Comparison of ENCODE assay signal across 1 cellular context in the genomic region with DNA sequence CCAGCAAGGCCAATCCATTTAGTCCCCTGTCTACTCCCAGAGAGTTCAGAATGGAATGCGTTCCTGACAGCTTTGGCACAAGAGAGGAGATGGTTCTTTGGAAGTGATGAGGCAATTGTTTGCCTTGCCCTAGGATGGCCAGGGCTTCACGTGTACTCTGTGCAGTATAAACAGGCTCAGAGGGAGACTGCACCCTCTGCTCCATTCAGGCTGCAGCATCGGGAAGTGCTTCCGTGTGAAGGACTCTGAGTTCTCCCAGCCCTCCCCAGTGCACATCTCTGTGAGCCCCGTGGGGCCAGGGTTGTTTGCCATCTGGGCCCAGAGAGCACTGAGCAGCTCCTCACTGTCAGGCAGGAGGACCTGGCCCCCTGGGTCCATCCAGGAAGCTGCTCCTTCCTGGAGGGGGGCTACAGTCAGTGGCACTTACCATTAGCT.
TF ChIP-seq lines count a peak whose summit lies in the region.

No MANE protein-coding gene starts in this region.

TF ChIP-seq in H1, 55 proteins besides CTCF, POLR2A, EP300 and RAD21:
- TF ChIP-seq TBP (IDR thresholded peaks at IDR 0.05; ENCODE audit: low read depth, low read length) (no peak), EGR1 (IDR thresholded peaks at IDR 0.05; ENCODE audit: borderline replicate concordance, low read depth, low read length) (no peak), CBX5 (IDR thresholded peaks at IDR 0.05; ENCODE audit: low read depth, low read length) (no peak), HDAC2 (IDR thresholded peaks at IDR 0.05; ENCODE audit: borderline replicate concordance in 1 of 2, low read depth in 2 of 2, low read length in 2 of 2) (no peak), SIX5 (IDR thresholded peaks at IDR 0.05; ENCODE audit: low read depth, low read length) (no peak), HDAC6 (IDR thresholded peaks at IDR 0.05; ENCODE audit: low read depth, low read length) (no peak), KDM1A (IDR thresholded peaks at IDR 0.05; ENCODE audit: borderline replicate concordance, low read length) (no peak), CEBPB (IDR thresholded peaks at IDR 0.05; ENCODE audit: low read depth, low read length) (no peak), SIN3A (conservative IDR thresholded peaks at IDR 0.05 in 1 of 2, IDR thresholded peaks at IDR 0.05 in 1 of 2; ENCODE audit: low read depth in 1 of 2, low read length in 2 of 2) (no peak), SUZ12 (IDR thresholded peaks at IDR 0.05; ENCODE audit: low read length) (no peak), TAF7 (optimal IDR thresholded peaks at IDR 0.05; ENCODE audit: borderline replicate concordance, low read depth, low read length) (no peak), FOSL1 (IDR thresholded peaks at IDR 0.05; ENCODE audit: insufficient read depth, low read depth, low read length) (no peak), MAFK (IDR thresholded peaks at IDR 0.05; ENCODE audit: low read depth, low read length) (no peak), JUN (IDR thresholded peaks at IDR 0.05; ENCODE audit: low read depth, low read length) (no peak), SIRT6 (IDR thresholded peaks at IDR 0.05; ENCODE audit: low read length) (no peak), ASH2L (IDR thresholded peaks at IDR 0.05; ENCODE audit: low read length) (no peak), NRF1 (IDR thresholded peaks at IDR 0.05; ENCODE audit: low read depth, low read length) (no peak), TAF1 (IDR thresholded peaks at IDR 0.05; ENCODE audit: low read depth, low read length) (no peak), GTF2F1 (IDR thresholded peaks at IDR 0.05; ENCODE audit: borderline replicate concordance, low read depth, low read length) (no peak)
